Comparison of ENCODE assay signal across 1 cellular context in genomic region chr2:84129018-84129417, GRCh38.
TF ChIP-seq lines count a peak whose summit lies in the region.

No MANE protein-coding gene starts in this region.

TF ChIP-seq in HepG2, 621 proteins besides CTCF, POLR2A, EP300 and RAD21 (continued from another document):
- no peak for TF ChIP-seq ERF (CRISPR knock-in tag; IDR thresholded peaks at IDR 0.05)
- TF ChIP-seq, protein P1, sequence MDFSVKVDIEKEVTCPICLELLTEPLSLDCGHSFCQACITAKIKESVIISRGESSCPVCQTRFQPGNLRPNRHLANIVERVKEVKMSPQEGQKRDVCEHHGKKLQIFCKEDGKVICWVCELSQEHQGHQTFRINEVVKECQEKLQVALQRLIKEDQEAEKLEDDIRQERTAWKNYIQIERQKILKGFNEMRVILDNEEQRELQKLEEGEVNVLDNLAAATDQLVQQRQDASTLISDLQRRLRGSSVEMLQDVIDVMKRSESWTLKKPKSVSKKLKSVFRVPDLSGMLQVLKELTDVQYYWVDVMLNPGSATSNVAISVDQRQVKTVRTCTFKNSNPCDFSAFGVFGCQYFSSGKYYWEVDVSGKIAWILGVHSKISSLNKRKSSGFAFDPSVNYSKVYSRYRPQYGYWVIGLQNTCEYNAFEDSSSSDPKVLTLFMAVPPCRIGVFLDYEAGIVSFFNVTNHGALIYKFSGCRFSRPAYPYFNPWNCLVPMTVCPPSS (IDR thresholded peaks at IDR 0.05): no peak
- no peak for TF ChIP-seq ZNF704 (CRISPR knock-in tag; IDR thresholded peaks at IDR 0.05; ENCODE audit: borderline replicate concordance)
- TF ChIP-seq TBX3 (IDR thresholded peaks at IDR 0.05; ENCODE audit: borderline replicate concordance): no peak
- TF ChIP-seq MAFK (conservative IDR thresholded peaks at IDR 0.05 in 1 of 2, IDR thresholded peaks at IDR 0.05 in 1 of 2; ENCODE audit: low read length in 2 of 2): peak; percentile 56 to 71
- TF ChIP-seq SKIL (CRISPR knock-in tag; IDR thresholded peaks at IDR 0.05; ENCODE audit: borderline replicate concordance): no peak
- no peak for TF ChIP-seq ZBTB14 (CRISPR knock-in tag; IDR thresholded peaks at IDR 0.05)
- TF ChIP-seq CEBPB (IDR thresholded peaks at IDR 0.05; ENCODE audit: borderline replicate concordance, low read depth, low read length): no peak
- no peak for TF ChIP-seq ZMYM4 (CRISPR knock-in tag; IDR thresholded peaks at IDR 0.05)
- no peak for TF ChIP-seq DNMT3B (CRISPR knock-in tag; conservative IDR thresholded peaks at IDR 0.05)
- no peak for TF ChIP-seq SMAD1 (CRISPR knock-in tag; IDR thresholded peaks at IDR 0.05; ENCODE audit: borderline replicate concordance, low read depth)
- TF ChIP-seq, protein P2, sequence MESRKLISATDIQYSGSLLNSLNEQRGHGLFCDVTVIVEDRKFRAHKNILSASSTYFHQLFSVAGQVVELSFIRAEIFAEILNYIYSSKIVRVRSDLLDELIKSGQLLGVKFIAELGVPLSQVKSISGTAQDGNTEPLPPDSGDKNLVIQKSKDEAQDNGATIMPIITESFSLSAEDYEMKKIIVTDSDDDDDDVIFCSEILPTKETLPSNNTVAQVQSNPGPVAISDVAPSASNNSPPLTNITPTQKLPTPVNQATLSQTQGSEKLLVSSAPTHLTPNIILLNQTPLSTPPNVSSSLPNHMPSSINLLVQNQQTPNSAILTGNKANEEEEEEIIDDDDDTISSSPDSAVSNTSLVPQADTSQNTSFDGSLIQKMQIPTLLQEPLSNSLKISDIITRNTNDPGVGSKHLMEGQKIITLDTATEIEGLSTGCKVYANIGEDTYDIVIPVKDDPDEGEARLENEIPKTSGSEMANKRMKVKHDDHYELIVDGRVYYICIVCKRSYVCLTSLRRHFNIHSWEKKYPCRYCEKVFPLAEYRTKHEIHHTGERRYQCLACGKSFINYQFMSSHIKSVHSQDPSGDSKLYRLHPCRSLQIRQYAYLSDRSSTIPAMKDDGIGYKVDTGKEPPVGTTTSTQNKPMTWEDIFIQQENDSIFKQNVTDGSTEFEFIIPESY (CRISPR knock-in tag; IDR thresholded peaks at IDR 0.05): no peak
- TF ChIP-seq STAT5B (CRISPR knock-in tag; IDR thresholded peaks at IDR 0.05): no peak
- no peak for TF ChIP-seq ZSCAN21 (CRISPR knock-in tag; IDR thresholded peaks at IDR 0.05; ENCODE audit: borderline replicate concordance)
- TF ChIP-seq RBM39 (IDR thresholded peaks at IDR 0.05; ENCODE audit: low read depth, low read length, poor library complexity, severe bottlenecking): no peak
- TF ChIP-seq MAFF (IDR thresholded peaks at IDR 0.05; ENCODE audit: low read depth, low read length): 0 out of 2 replicates have a peak, but pooled peaks have one; percentile 18
- no peak for TF ChIP-seq GTF3A (CRISPR knock-in tag; conservative IDR thresholded peaks at IDR 0.05)
